Comparison of ENCODE assay signal across 6 cellular contexts in genomic region chr1:154956557-154956956, GRCh38. TPM values are rescaled to one million over a fixed set of nuclear protein-coding genes. Genes with fewer than 3 reads are reported as not detected.
DNase-seq lines count a peak whose midpoint lies in the region; ATAC-seq, FAIRE-seq and TF ChIP-seq lines count a peak whose summit lies in the region.

No MANE protein-coding gene starts in this region.

- no peak for ATAC-seq in A549
- ATAC-seq in GM21576 (IDR thresholded peaks at IDR 0.05; ENCODE audit: unreplicated experiment), result no peak

- H3K27ac ChIP-seq in A549 (peak overlapping the region; percentile 49 to 82; a peak in 5 of 6 replicates), SJSA1 (no peak overlapping the region)

- H3K4me3 ChIP-seq in A549 (peak overlapping the region; percentile 49), SJSA1 (peak overlapping the region; percentile 34), iPS-15b (ENCODE audit: low read depth, low read length) (peak overlapping the region; percentile 75)

- no peaks in the 10 kb centered on the region for H3K27me3 ChIP-seq in SJSA1 (replicated peaks)
- no peaks in the 10 kb centered on the region for H3K27me3 ChIP-seq in iPS-15b (ENCODE audit: control insufficient read depth, insufficient read depth, low read length)

- no peak overlapping the region for H3K9ac ChIP-seq in iPS-15b (ENCODE audit: low read depth, low read length)

- no peak for FAIRE-seq in A549 (lab: Jason Lieb, UNC)

- no peak for TF ChIP-seq CTCF in A549 (IDR thresholded peaks at IDR 0.05)

- POLR2A ChIA-PET in A549 (lab: Yijun Ruan, JAX), result interaction anchor here (1.3 to 2.4 kb wide), 3 partner anchors 15 to 38 kb away, joined by 4 to 26 read pairs (median 10); partner anchors contain the start of genes CKS1B, LENEP and SHC1

- in situ Hi-C loops in KBM-7 (cut with MboI; ENCODE audit: low pct_unique_long_range_greater_than_20kb, low sequenced_read_pairs), result no loop called here

- CTCF ChIA-PET in A549 (lab: Yijun Ruan, JAX), result interaction anchor here (1.6 kb wide), 1 partner anchor 128 kb away, joined by 6 read pairs; no protein-coding TSS in a partner anchor

- 33% methylated on average over 6 of the region's 6 CpGs for WGBS in A549 (ENCODE audit: missing lambda C conversion rate)

- DNase-seq in A549 (ENCODE audit: low read depth in 1 of 2, low spot score in 1 of 2) (no peak), SJSA1 (ENCODE audit: low read depth in 1 of 2, low spot score in 2 of 2) (no peak), KBM-7 (no peak), DMS153 treated with DMSO at 0.1 percent for 48 hours (lab: John Stamatoyannopoulos, UW; ENCODE audit: unreplicated experiment) (no peak)

- TF ChIP-seq RAD21 in A549 (conservative IDR thresholded peaks at IDR 0.05 in 1 of 2, IDR thresholded peaks at IDR 0.05 in 1 of 2), result no peak

- peaks cover 27% of the 10 kb centered on the region for H3K4me1 ChIP-seq in A549
- H3K4me1 ChIP-seq in SJSA1 (replicated peaks), result peaks cover 20% of the 10 kb centered on the region
- H3K4me1 ChIP-seq in iPS-15b (ENCODE audit: control insufficient read depth, insufficient read depth, low read length), result peaks cover 19% of the 10 kb centered on the region

- H3K9me3 ChIP-seq in A549 (no peaks in the 10 kb centered on the region), SJSA1 (replicated peaks) (peaks cover 3% of the 10 kb centered on the region), iPS-15b (ENCODE audit: control insufficient read depth, insufficient read depth, low read length) (no peaks in the 10 kb centered on the region)

- peaks cover 26% of the 10 kb centered on the region for H3K36me3 ChIP-seq in SJSA1
- peaks cover 13% of the 10 kb centered on the region for H3K36me3 ChIP-seq in iPS-15b (ENCODE audit: control insufficient read depth, insufficient read depth, low read length)

- no peak for TF ChIP-seq EP300 in A549 (IDR thresholded peaks at IDR 0.05)

- no peak for TF ChIP-seq POLR2A in A549 (IDR thresholded peaks at IDR 0.05; ENCODE audit: low read length)

- H3K4me2 ChIP-seq in A549, result peak overlapping the region; percentile 93

TF ChIP-seq in A549, 52 proteins besides CTCF, POLR2A, EP300 and RAD21:
- TF ChIP-seq RNF2 (IDR thresholded peaks at IDR 0.05; ENCODE audit: borderline replicate concordance, low read depth) (no peak), FOSB (CRISPR knock-in tag; IDR thresholded peaks at IDR 0.05) (no peak), HOXB5 (CRISPR knock-in tag; IDR thresholded peaks at IDR 0.05) (no peak), MAX (IDR thresholded peaks at IDR 0.05) (no peak), SMC3 (IDR thresholded peaks at IDR 0.05) (no peak), CEBPB (IDR thresholded peaks at IDR 0.05) (no peak), KDM1A (IDR thresholded peaks at IDR 0.05; ENCODE audit: low read depth) (no peak), MAFK (IDR thresholded peaks at IDR 0.05; ENCODE audit: partially characterized antibody) (no peak), ESRRA (IDR thresholded peaks at IDR 0.05; ENCODE audit: borderline replicate concordance, low read length) (no peak), NFE2L2 (conservative IDR thresholded peaks at IDR 0.05; ENCODE audit: low read length) (no peak), TP53 (CRISPR knock-in tag; IDR thresholded peaks at IDR 0.05) (no peak), CHD2 (IDR thresholded peaks at IDR 0.05; ENCODE audit: low read length, partially characterized antibody) (no peak), BHLHE40 (IDR thresholded peaks at IDR 0.05; ENCODE audit: low read depth, low read length) (no peak), PHF8 (IDR thresholded peaks at IDR 0.05; ENCODE audit: borderline replicate concordance, low read depth) (no peak), FOSL2 (IDR thresholded peaks at IDR 0.05) (no peak), FOSL2 (CRISPR knock-in tag; IDR thresholded peaks at IDR 0.05) (no peak)
- TF ChIP-seq, protein P1, sequence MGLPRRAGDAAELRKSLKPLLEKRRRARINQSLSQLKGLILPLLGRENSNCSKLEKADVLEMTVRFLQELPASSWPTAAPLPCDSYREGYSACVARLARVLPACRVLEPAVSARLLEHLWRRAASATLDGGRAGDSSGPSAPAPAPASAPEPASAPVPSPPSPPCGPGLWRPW (IDR thresholded peaks at IDR 0.05), result no peak
- TF ChIP-seq, protein P2, sequence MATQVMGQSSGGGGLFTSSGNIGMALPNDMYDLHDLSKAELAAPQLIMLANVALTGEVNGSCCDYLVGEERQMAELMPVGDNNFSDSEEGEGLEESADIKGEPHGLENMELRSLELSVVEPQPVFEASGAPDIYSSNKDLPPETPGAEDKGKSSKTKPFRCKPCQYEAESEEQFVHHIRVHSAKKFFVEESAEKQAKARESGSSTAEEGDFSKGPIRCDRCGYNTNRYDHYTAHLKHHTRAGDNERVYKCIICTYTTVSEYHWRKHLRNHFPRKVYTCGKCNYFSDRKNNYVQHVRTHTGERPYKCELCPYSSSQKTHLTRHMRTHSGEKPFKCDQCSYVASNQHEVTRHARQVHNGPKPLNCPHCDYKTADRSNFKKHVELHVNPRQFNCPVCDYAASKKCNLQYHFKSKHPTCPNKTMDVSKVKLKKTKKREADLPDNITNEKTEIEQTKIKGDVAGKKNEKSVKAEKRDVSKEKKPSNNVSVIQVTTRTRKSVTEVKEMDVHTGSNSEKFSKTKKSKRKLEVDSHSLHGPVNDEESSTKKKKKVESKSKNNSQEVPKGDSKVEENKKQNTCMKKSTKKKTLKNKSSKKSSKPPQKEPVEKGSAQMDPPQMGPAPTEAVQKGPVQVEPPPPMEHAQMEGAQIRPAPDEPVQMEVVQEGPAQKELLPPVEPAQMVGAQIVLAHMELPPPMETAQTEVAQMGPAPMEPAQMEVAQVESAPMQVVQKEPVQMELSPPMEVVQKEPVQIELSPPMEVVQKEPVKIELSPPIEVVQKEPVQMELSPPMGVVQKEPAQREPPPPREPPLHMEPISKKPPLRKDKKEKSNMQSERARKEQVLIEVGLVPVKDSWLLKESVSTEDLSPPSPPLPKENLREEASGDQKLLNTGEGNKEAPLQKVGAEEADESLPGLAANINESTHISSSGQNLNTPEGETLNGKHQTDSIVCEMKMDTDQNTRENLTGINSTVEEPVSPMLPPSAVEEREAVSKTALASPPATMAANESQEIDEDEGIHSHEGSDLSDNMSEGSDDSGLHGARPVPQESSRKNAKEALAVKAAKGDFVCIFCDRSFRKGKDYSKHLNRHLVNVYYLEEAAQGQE (IDR thresholded peaks at IDR 0.05), result no peak
TF ChIP-seq in A549: peak in this region for 0.

RNA-seq across cellular contexts. Expression of gene PBXIP1, which starts 0.7 kb away (rescaled TPM):
- polyA plus RNA-seq in A549 (2011; rRNA removed) (15.0 and 16.8 TPM in 2 replicates), A549 (2017; fragmentation: RNase III; extraction: RNeasy Plus Mini Kit Qiagen cat#74134 plus additional on column Dnase treatment) (13.9 to 22.4 TPM (median 20.8 TPM) in 3 replicates)
- 6.0 and 7.7 TPM in 2 replicates for polyA plus RNA-seq in A549 (2012; cell fraction: cytosol; rRNA removed)
- polyA plus RNA-seq in A549 (2012; cell fraction: nucleus; rRNA removed), result 18.0 and 20.1 TPM in 2 replicates
- 14.2 and 14.3 TPM in 2 replicates for polyA minus RNA-seq in A549 (2011; rRNA and poly(A)+ RNA removed)
- total RNA-seq in SJSA1 (2014; rRNA removed; shearing (Covaris generic)), result 25.2 and 30.2 TPM in 2 replicates

RNA-seq across cellular contexts. Expression of gene PYGO2, which starts 5.0 kb away (rescaled TPM):
- polyA plus RNA-seq in A549 (2011; rRNA removed) (24.6 and 25.8 TPM in 2 replicates), A549 (2017; fragmentation: RNase III; extraction: RNeasy Plus Mini Kit Qiagen cat#74134 plus additional on column Dnase treatment) (15.7 to 18.9 TPM (median 18.3 TPM) in 3 replicates)
- polyA plus RNA-seq in A549 (2012; cell fraction: cytosol; rRNA removed), result 10.6 and 14.7 TPM in 2 replicates
- polyA plus RNA-seq in A549 (2012; cell fraction: nucleus; rRNA removed), result 20.7 and 22.9 TPM in 2 replicates
- 21.2 and 21.6 TPM in 2 replicates for polyA minus RNA-seq in A549 (2011; rRNA and poly(A)+ RNA removed)
- total RNA-seq in SJSA1 (2014; rRNA removed; shearing (Covaris generic)), result 18.0 and 20.0 TPM in 2 replicates

RNA-seq across cellular contexts. Expression of gene SHC1, which starts 14.0 kb away (rescaled TPM):
- polyA plus RNA-seq in A549 (2011; rRNA removed) (174 and 203 TPM in 2 replicates), A549 (2017; fragmentation: RNase III; extraction: RNeasy Plus Mini Kit Qiagen cat#74134 plus additional on column Dnase treatment) (117 to 124 TPM (median 118 TPM) in 3 replicates)
- polyA plus RNA-seq in A549 (2012; cell fraction: cytosol; rRNA removed), result 156 and 206 TPM in 2 replicates
- 288 and 324 TPM in 2 replicates for polyA plus RNA-seq in A549 (2012; cell fraction: nucleus; rRNA removed)
- 278 and 293 TPM in 2 replicates for polyA minus RNA-seq in A549 (2011; rRNA and poly(A)+ RNA removed)
- total RNA-seq in SJSA1 (2014; rRNA removed; shearing (Covaris generic)), result 101 and 155 TPM in 2 replicates

RNA-seq across cellular contexts. Expression of gene CKS1B, which starts 17.9 kb away (rescaled TPM):
- polyA plus RNA-seq in A549 (2011; rRNA removed), result 725 and 787 TPM in 2 replicates
- 882 and 1,176 TPM in 2 replicates for polyA plus RNA-seq in A549 (2012; cell fraction: cytosol; rRNA removed)
- 218 and 329 TPM in 2 replicates for polyA plus RNA-seq in A549 (2012; cell fraction: nucleus; rRNA removed)
- 345 to 366 TPM (median 356 TPM) in 3 replicates for polyA plus RNA-seq in A549 (2017; fragmentation: RNase III; extraction: RNeasy Plus Mini Kit Qiagen cat#74134 plus additional on column Dnase treatment)
- 251 and 266 TPM in 2 replicates for polyA minus RNA-seq in A549 (2011; rRNA and poly(A)+ RNA removed)
- total RNA-seq in SJSA1 (2014; rRNA removed; shearing (Covaris generic)), result 290 and 338 TPM in 2 replicates

RNA-seq across cellular contexts. Expression of gene PMVK, which starts 20.0 kb away (rescaled TPM):
- 31.4 and 35.7 TPM in 2 replicates for polyA plus RNA-seq in A549 (2011; rRNA removed)
- 47.5 and 53.3 TPM in 2 replicates for polyA plus RNA-seq in A549 (2012; cell fraction: cytosol; rRNA removed)
- polyA plus RNA-seq in A549 (2012; cell fraction: nucleus; rRNA removed), result 21.6 and 22.7 TPM in 2 replicates
- polyA plus RNA-seq in A549 (2017; fragmentation: RNase III; extraction: RNeasy Plus Mini Kit Qiagen cat#74134 plus additional on column Dnase treatment), result 52.0 to 57.3 TPM (median 53.0 TPM) in 3 replicates
- 16.2 and 16.8 TPM in 2 replicates for polyA minus RNA-seq in A549 (2011; rRNA and poly(A)+ RNA removed)
- total RNA-seq in SJSA1 (2014; rRNA removed; shearing (Covaris generic)), result 0.41 and 4.7 TPM in 2 replicates
